25 cellular contexts compared by ENCODE assay signal in genomic region chr6:31472259-31472658, GRCh38. TPM values are rescaled to one million over a fixed set of nuclear protein-coding genes. Genes with fewer than 3 reads are reported as not detected.
"Had no signal": no experiment of that assay in that cellular context is flagged by ENCODE, and none has a peak within 500 bp of the region (broad histone marks: within the 10 kb centered on the region; RNA-seq: fewer than 3 reads in every experiment).

No MANE protein-coding gene starts in this region.

- H3K36me3 ChIP-seq: adrenal gland, breast epithelium, ovary had no signal

- H3K4me1 ChIP-seq: adrenal gland, breast epithelium, psoas muscle, testis had no signal

- H3K27me3 ChIP-seq: adrenal gland, breast epithelium, ovary, testis had no signal

- H3K9me3 ChIP-seq: adrenal gland, breast epithelium, mucosa of descending colon, ovary, psoas muscle, testis had no signal

- H3K27ac Mint-ChIP-seq: activated T-helper 2 cell treated with anti-CD3 and anti-CD28 coated beads, Interferon-gamma antibody, Interleukin-2, Interleukin-4, amounts not matched to agents 10 μg/mL and 5 μg/mL and 100 μg/mL, durations not matched to agents 14 hours and 24 hours and 36 hours; T-helper 2 cell treated with Interferon-gamma antibody and Interleukin-4, amounts not matched to agents 5 μg/mL and 100 μg/mL, for 36 hours; type B pancreatic cell had no signal

- H3K4me3 Mint-ChIP-seq: T-helper 2 cell treated with Interferon-gamma antibody and Interleukin-4, amounts not matched to agents 5 μg/mL and 100 μg/mL, for 36 hours; type B pancreatic cell had no signal

- H3K4me3 ChIP-seq: adrenal gland, breast epithelium, mucosa of descending colon, ovary, psoas muscle, skin epidermis, testis had no signal

- DNase-seq: activated CD4-positive, alpha-beta T cell treated with anti-CD3 and anti-CD28 coated beads for 48 hours; activated naive CD4-positive, alpha-beta T cell treated with Interleukin-2 at 50 U/mL for 16 hours; adrenal gland; dermis blood vessel endothelial cell; foreskin fibroblast; mesenchymal stem cell; mucosa of descending colon; naive B cell; ovary; psoas muscle; right cardiac atrium; SW 1271; testis had no signal

- ATAC-seq: mucosa of descending colon, psoas muscle, right cardiac atrium had no signal

- H3K9me3 Mint-ChIP-seq: activated T-helper 2 cell treated with anti-CD3 and anti-CD28 coated beads, Interferon-gamma antibody, Interleukin-2, Interleukin-4, amounts not matched to agents 10 μg/mL and 5 μg/mL and 100 μg/mL, durations not matched to agents 14 hours and 24 hours and 36 hours; T-helper 2 cell treated with Interferon-gamma antibody and Interleukin-4, amounts not matched to agents 5 μg/mL and 100 μg/mL, for 36 hours; type B pancreatic cell had no signal

- H3K27ac ChIP-seq: adrenal gland, breast epithelium, epithelial cell of prostate, ovary, psoas muscle, testis had no signal

- H3K36me3 Mint-ChIP-seq: type B pancreatic cell had no signal

- H3K27me3 Mint-ChIP-seq: naive B cell had no signal

RNA-seq across cellular contexts. Expression of gene MCCD1, which starts 56.5 kb away (rescaled TPM):
- total RNA-seq: activated CD8-positive, alpha-beta memory T cell treated with anti-CD3 and anti-CD28 coated beads for 36 hours; activated T-helper 2 cell treated with anti-CD3 and anti-CD28 coated beads, Interferon-gamma antibody, Interleukin-2, Interleukin-4, amounts not matched to agents 10 μg/mL and 5 μg/mL and 100 μg/mL, durations not matched to agents 14 hours and 24 hours and 36 hours; adrenal gland; astrocyte; breast epithelium; chondrocyte; dermis blood vessel endothelial cell; glomerular endothelial cell; lower leg skin; mucosa of descending colon; ovary; psoas muscle; right cardiac atrium; SK-MEL-5; testis had no signal
- polyA plus RNA-seq: adrenal gland, ovary, psoas muscle, right cardiac atrium had no signal
